16 cellular contexts compared by ENCODE assay signal in genomic region chr2:19542796-19543195, GRCh38.
DNase-seq lines count a peak whose midpoint lies in the region; ATAC-seq, FAIRE-seq and TF ChIP-seq lines count a peak whose summit lies in the region.
"Had no signal": no experiment of that assay in that cellular context is flagged by ENCODE, and none has a peak within 500 bp of the region (broad histone marks: within the 10 kb centered on the region; RNA-seq: fewer than 3 reads in every experiment).

No MANE protein-coding gene starts in this region.

- FAIRE-seq in GM12891 (lab: Jason Lieb, UNC): no peak

- ATAC-seq in GM21528 (IDR thresholded peaks at IDR 0.05; ENCODE audit: low FRiP score, unreplicated experiment): no peak

- DNase-seq in EH (ENCODE audit: low read depth) (peak; percentile 18), HT1080 (ENCODE audit: low read depth) (peak; percentile 8), amniotic epithelial cell (ENCODE audit: low read depth) (peak; percentile 19), iris pigment epithelial cell (ENCODE audit: low read depth) (peak; percentile 18), islet precursor cell (no peak), GM12891 (ENCODE audit: insufficient read length, low spot score) (no peak), DMS153 (lab: John Stamatoyannopoulos, UW) (no peak)
- DNase-seq: C1 segment of cervical spinal cord; DMS 273 treated with DMSO at 0.1 percent for 48 hours; NCI-H1048; NCI-H146; NCI-H2227 treated with DMSO at 0.1 percent for 48 hours; NCI-H526; NK-92 treated with Interleukin-12 subunit alpha and Interleukin-12 subunit beta, amount 100 ng/mL, for 24 hours; SHP77 had no signal

- TF ChIP-seq POLR2A in GM12891 (IDR thresholded peaks at IDR 0.05; ENCODE audit: low read depth, low read length): no peak

TF ChIP-seq in GM12891, 5 proteins besides CTCF, POLR2A, EP300 and RAD21:
- TF ChIP-seq SPI1 (IDR thresholded peaks at IDR 0.05; ENCODE audit: low read depth, low read length) (no peak), POLR2AphosphoS5 (IDR thresholded peaks at IDR 0.05; ENCODE audit: low read depth, low read length) (no peak), PAX5 (IDR thresholded peaks at IDR 0.05; ENCODE audit: insufficient read depth, low read length, severe bottlenecking) (no peak), TAF1 (IDR thresholded peaks at IDR 0.05; ENCODE audit: low read depth, low read length) (no peak), POU2F2 (IDR thresholded peaks at IDR 0.05; ENCODE audit: low read depth, low read length) (no peak)

Comparison
In these comparisons a context has a peak if more than half of its experiments do, and no peak if none do; other contexts are left out.
1. DNase-seq: peak in EH (single experiment), HT1080 (single experiment), amniotic epithelial cell (single experiment) and iris pigment epithelial cell (single experiment); none in islet precursor cell (single experiment), GM12891 (single experiment) and DMS153 (single experiment).